2 cellular contexts compared by ENCODE assay signal in genomic region chr3:76699846-76700245, GRCh38.
TF ChIP-seq lines count a peak whose summit lies in the region.

No MANE protein-coding gene starts in this region.

TF ChIP-seq in IMR-90, 13 proteins besides CTCF, POLR2A, EP300 and RAD21:
- TF ChIP-seq BHLHE40 (IDR thresholded peaks at IDR 0.05; ENCODE audit: low read depth, low read length): no peak
- no peak for TF ChIP-seq FOS (IDR thresholded peaks at IDR 0.05; ENCODE audit: low read depth, low read length)
- no peak for TF ChIP-seq MAZ (IDR thresholded peaks at IDR 0.05; ENCODE audit: borderline replicate concordance, low read depth, low read length)
- no peak for TF ChIP-seq CEBPB (IDR thresholded peaks at IDR 0.05; ENCODE audit: low read depth, low read length)
- no peak for TF ChIP-seq ELK1 (IDR thresholded peaks at IDR 0.05; ENCODE audit: borderline replicate concordance, low read depth, low read length)
- no peak for TF ChIP-seq USF2 (IDR thresholded peaks at IDR 0.05; ENCODE audit: low read depth, low read length)
- no peak for TF ChIP-seq NFE2L2 (IDR thresholded peaks at IDR 0.05; ENCODE audit: low read depth, low read length)
- no peak for TF ChIP-seq CHD1 (IDR thresholded peaks at IDR 0.05; ENCODE audit: low read depth, low read length)
- TF ChIP-seq RFX5 (IDR thresholded peaks at IDR 0.05; ENCODE audit: low read depth, low read length): no peak
- no peak for TF ChIP-seq MXI1 (IDR thresholded peaks at IDR 0.05; ENCODE audit: borderline replicate concordance, low read depth, low read length)
- TF ChIP-seq MAFK (IDR thresholded peaks at IDR 0.05; ENCODE audit: low read depth, low read length): no peak
- no peak for TF ChIP-seq RCOR1 (IDR thresholded peaks at IDR 0.05; ENCODE audit: insufficient replicate concordance, low read length)
- TF ChIP-seq SMC3 (IDR thresholded peaks at IDR 0.05; ENCODE audit: low read depth, low read length): no peak

TF ChIP-seq in H1, 55 proteins besides CTCF, POLR2A, EP300 and RAD21:
- TF ChIP-seq TEAD4 (IDR thresholded peaks at IDR 0.05; ENCODE audit: low read depth, low read length): no peak
- no peak for TF ChIP-seq USF2 (IDR thresholded peaks at IDR 0.05; ENCODE audit: low read length)
- TF ChIP-seq EGR1 (IDR thresholded peaks at IDR 0.05; ENCODE audit: borderline replicate concordance, low read depth, low read length): no peak
- TF ChIP-seq SUZ12 (IDR thresholded peaks at IDR 0.05; ENCODE audit: low read length): no peak
- no peak for TF ChIP-seq POLR2AphosphoS5 (IDR thresholded peaks at IDR 0.05; ENCODE audit: low read depth, low read length)
- no peak for TF ChIP-seq MAX (IDR thresholded peaks at IDR 0.05)
- TF ChIP-seq BACH1 (IDR thresholded peaks at IDR 0.05; ENCODE audit: low read length): no peak
- no peak for TF ChIP-seq SRF (IDR thresholded peaks at IDR 0.05; ENCODE audit: low read depth, low read length)
- no peak for TF ChIP-seq CBX5 (IDR thresholded peaks at IDR 0.05; ENCODE audit: low read depth, low read length)
- TF ChIP-seq SIX5 (IDR thresholded peaks at IDR 0.05; ENCODE audit: low read depth, low read length): no peak
- no peak for TF ChIP-seq TAF1 (IDR thresholded peaks at IDR 0.05; ENCODE audit: low read depth, low read length)
- TF ChIP-seq HDAC2 (IDR thresholded peaks at IDR 0.05; ENCODE audit: borderline replicate concordance in 1 of 2, low read depth in 2 of 2, low read length in 2 of 2): no peak
